10 cellular contexts compared by ENCODE assay signal in genomic region chr7:6026917-6027316, GRCh38. TPM values are rescaled to one million over a fixed set of nuclear protein-coding genes. Genes with fewer than 3 reads are reported as not detected.
DNase-seq lines count a peak whose midpoint lies in the region; ATAC-seq lines count a peak whose summit lies in the region.
"Had no signal": no experiment of that assay in that cellular context is flagged by ENCODE, and none has a peak within 500 bp of the region (broad histone marks: within the 10 kb centered on the region; RNA-seq: fewer than 3 reads in every experiment).

No MANE protein-coding gene starts in this region.

- DNase-seq in activated T-cell treated with anti-CD3 and anti-CD28 coated beads, Interleukin-2, amount 50 U/mL, for 72 hours = no peak
- DNase-seq in activated T-cell treated with anti-CD3 and anti-CD28 coated beads, Interleukin-2, amount 50 U/mL, for 1 hour = no peak
- DNase-seq in activated CD4-positive, alpha-beta memory T cell treated with anti-CD3 and anti-CD28 coated beads, Interleukin-2, amount 10 ng/mL, durations not matched to agents 7 days and 5 days = no peak
- DNase-seq in left lobe of liver (ENCODE audit: low spot score) = no peak
- DNase-seq in GM19238 (ENCODE audit: insufficient read length, low spot score) = no peak
- DNase-seq in activated effector memory CD4-positive, alpha-beta T cell treated with Interleukin-2 at 50 U/mL for 16 hours = no peak
- DNase-seq in GF-D8 (lab: John Stamatoyannopoulos, UW) = no peak

- peak overlapping the region; percentile 93 for H3K27ac Mint-ChIP-seq in activated T-cell treated with anti-CD3 and anti-CD28 coated beads, Interleukin-2, amount 50 U/mL, for 72 hours
- peak overlapping the region; percentile 80 for H3K27ac Mint-ChIP-seq in activated CD4-positive, alpha-beta memory T cell treated with anti-CD3 and anti-CD28 coated beads, Interleukin-2, amount 10 ng/mL, durations not matched to agents 7 days and 5 days

- ATAC-seq in activated T-cell treated with anti-CD3 and anti-CD28 coated beads, Interleukin-2, amount 50 U/mL, for 72 hours (replicated peaks in 1 of 2) = peak in 1 of 2 donors; percentile 36
- peak; percentile 28 for ATAC-seq in left lobe of liver

- CTCF ChIA-PET in activated CD4-positive, alpha-beta memory T cell treated with anti-CD3 and anti-CD28 coated beads, Interleukin-2, amount 10 ng/mL, durations not matched to agents 7 days and 5 days (lab: Charles Lee) = interaction anchor here (0.6 to 1.9 kb wide), 11 partner anchors 11 to 297 kb away, joined by 3 to 11 read pairs (median 3); partner anchors contain the start of genes AIMP2 and PMS2

- no peaks in the 10 kb centered on the region for H3K27me3 Mint-ChIP-seq in activated T-cell treated with anti-CD3 and anti-CD28 coated beads, Interleukin-2, amount 50 U/mL, for 72 hours (ENCODE audit: low read depth)
- H3K27me3 Mint-ChIP-seq in activated CD4-positive, alpha-beta memory T cell treated with anti-CD3 and anti-CD28 coated beads, Interleukin-2, amount 10 ng/mL, durations not matched to agents 7 days and 5 days = no peaks in the 10 kb centered on the region

- no peaks in the 10 kb centered on the region for H3K9me3 Mint-ChIP-seq in activated T-cell treated with anti-CD3 and anti-CD28 coated beads, Interleukin-2, amount 50 U/mL, for 72 hours
- H3K9me3 Mint-ChIP-seq in activated CD4-positive, alpha-beta memory T cell treated with anti-CD3 and anti-CD28 coated beads, Interleukin-2, amount 10 ng/mL, durations not matched to agents 7 days and 5 days = no peaks in the 10 kb centered on the region

- H3K4me3 Mint-ChIP-seq in activated T-cell treated with anti-CD3 and anti-CD28 coated beads, Interleukin-2, amount 50 U/mL, for 72 hours = peak overlapping the region; percentile 73 to 77
- H3K4me3 Mint-ChIP-seq in activated CD4-positive, alpha-beta memory T cell treated with anti-CD3 and anti-CD28 coated beads, Interleukin-2, amount 10 ng/mL, durations not matched to agents 7 days and 5 days = no peak overlapping the region

- peaks cover 11 to 27% of the 10 kb centered on the region in 2 donors for H3K36me3 Mint-ChIP-seq in activated T-cell treated with anti-CD3 and anti-CD28 coated beads, Interleukin-2, amount 50 U/mL, for 72 hours (ENCODE audit: insufficient read depth in 2 of 2)
- H3K36me3 Mint-ChIP-seq in activated CD4-positive, alpha-beta memory T cell treated with anti-CD3 and anti-CD28 coated beads, Interleukin-2, amount 10 ng/mL, durations not matched to agents 7 days and 5 days (ENCODE audit: low read depth) = peaks cover 79% of the 10 kb centered on the region

- H3K4me1 Mint-ChIP-seq in activated T-cell treated with anti-CD3 and anti-CD28 coated beads, Interleukin-2, amount 50 U/mL, for 72 hours (ENCODE audit: low read depth) = peaks cover 24% of the 10 kb centered on the region
- H3K4me1 Mint-ChIP-seq in activated CD4-positive, alpha-beta memory T cell treated with anti-CD3 and anti-CD28 coated beads, Interleukin-2, amount 10 ng/mL, durations not matched to agents 7 days and 5 days = peaks cover 24% of the 10 kb centered on the region

- POLR2A ChIA-PET in activated CD4-positive, alpha-beta memory T cell treated with anti-CD3 and anti-CD28 coated beads, Interleukin-2, amount 10 ng/mL, durations not matched to agents 7 days and 5 days (lab: Charles Lee) = interaction anchor here (1.1 to 2.9 kb wide), 4 partner anchors 11 to 79 kb away, joined by 3 to 14 read pairs (median 4); partner anchors contain the start of genes AIMP2 and PMS2

- peak overlapping the region; percentile 11 for H3K27ac ChIP-seq in temporal lobe (ENCODE audit: low read depth, low read length)
- H3K27ac ChIP-seq: KMS-11 had no signal

RNA-seq across cellular contexts. Expression of gene ANKRD61, which starts 4.3 kb away (rescaled TPM):
- not detected for total RNA-seq in activated T-cell treated with anti-CD3 and anti-CD28 coated beads, Interleukin-2, amount 50 U/mL, for 72 hours
- total RNA-seq in activated CD4-positive, alpha-beta memory T cell treated with anti-CD3 and anti-CD28 coated beads, Interleukin-2, amount 10 ng/mL, durations not matched to agents 7 days and 5 days = under 1 TPM in 1 of 2 experiments, not detected in 1; 0.20 TPM
- total RNA-seq in left lobe of liver = not detected
- not detected for total RNA-seq in temporal lobe

RNA-seq across cellular contexts. Expression of gene AIMP2, which starts 17.8 kb away (rescaled TPM):
- total RNA-seq in activated T-cell treated with anti-CD3 and anti-CD28 coated beads, Interleukin-2, amount 50 U/mL, for 72 hours = 10 to 100 TPM; 42.2 to 49.9 TPM
- 10 to 100 TPM; 21.9 to 22.3 TPM for total RNA-seq in activated CD4-positive, alpha-beta memory T cell treated with anti-CD3 and anti-CD28 coated beads, Interleukin-2, amount 10 ng/mL, durations not matched to agents 7 days and 5 days
- total RNA-seq in left lobe of liver (22.9 TPM), temporal lobe (23.4 TPM)

RNA-seq across cellular contexts. Expression of gene PMS2, which starts 18.1 kb away (rescaled TPM):
- total RNA-seq in activated T-cell treated with anti-CD3 and anti-CD28 coated beads, Interleukin-2, amount 50 U/mL, for 72 hours = 10 to 100 TPM; 22.6 to 28.9 TPM
- 10 to 100 TPM; 19.7 to 21.2 TPM for total RNA-seq in activated CD4-positive, alpha-beta memory T cell treated with anti-CD3 and anti-CD28 coated beads, Interleukin-2, amount 10 ng/mL, durations not matched to agents 7 days and 5 days
- total RNA-seq in left lobe of liver (4.4 TPM), temporal lobe (26.6 TPM)

RNA-seq across cellular contexts. Expression of gene EIF2AK1, which starts 32.1 kb away (rescaled TPM):
- total RNA-seq in activated T-cell treated with anti-CD3 and anti-CD28 coated beads, Interleukin-2, amount 50 U/mL, for 72 hours = 100 to 1,000 TPM; 103 to 130 TPM
- 100 to 1,000 TPM; 118 to 124 TPM for total RNA-seq in activated CD4-positive, alpha-beta memory T cell treated with anti-CD3 and anti-CD28 coated beads, Interleukin-2, amount 10 ng/mL, durations not matched to agents 7 days and 5 days
- total RNA-seq in left lobe of liver = 69.9 TPM
- 42.5 TPM for total RNA-seq in temporal lobe

RNA-seq across cellular contexts. Expression of gene RSPH10B, which starts 56.4 kb away (rescaled TPM):
- under 1 TPM; 0.28 to 0.91 TPM for total RNA-seq in activated T-cell treated with anti-CD3 and anti-CD28 coated beads, Interleukin-2, amount 50 U/mL, for 72 hours
- total RNA-seq in activated CD4-positive, alpha-beta memory T cell treated with anti-CD3 and anti-CD28 coated beads, Interleukin-2, amount 10 ng/mL, durations not matched to agents 7 days and 5 days = not detected
- 0.13 TPM for total RNA-seq in left lobe of liver
- 2.7 TPM for total RNA-seq in temporal lobe
- total RNA-seq: posterior vena cava had no signal
